In the genomic region with DNA sequence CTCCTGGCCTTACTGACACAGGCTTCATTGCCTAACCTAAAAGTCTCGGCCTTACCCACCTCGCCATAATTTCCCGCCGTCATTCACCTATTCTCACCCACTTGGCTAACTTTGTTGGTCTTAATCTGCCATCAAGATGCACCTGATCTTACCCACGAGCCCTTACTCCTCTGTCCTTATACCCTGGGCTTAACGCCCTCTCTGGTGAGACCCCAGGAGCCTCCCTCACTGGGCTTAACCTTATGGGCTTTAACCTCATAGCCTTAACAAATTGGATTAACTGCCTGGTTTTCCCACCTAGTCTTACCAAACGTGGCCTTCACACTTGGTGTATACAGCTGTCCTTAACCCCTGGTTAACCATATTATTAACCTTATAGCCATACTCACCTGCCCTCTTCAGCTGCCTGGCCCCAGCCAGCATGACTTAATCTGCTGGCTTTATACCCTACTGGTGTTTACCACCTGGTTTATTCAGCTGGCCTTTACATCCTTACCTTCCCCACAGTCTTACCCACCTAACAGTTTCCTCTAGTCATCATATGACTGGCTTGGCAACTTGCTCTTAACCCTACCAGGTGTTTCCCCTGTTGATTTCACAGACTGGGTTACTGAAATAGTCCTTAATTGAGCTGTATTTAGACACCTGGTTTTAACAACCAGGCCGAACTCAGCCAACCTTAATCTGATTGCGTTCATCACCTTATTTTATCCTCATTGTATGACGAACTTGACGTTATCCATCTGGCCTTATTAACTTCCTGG, we compare ENCODE assay signal across 26 cellular contexts.
"Had no signal": no experiment of that assay in that cellular context is flagged by ENCODE, and none has a peak within 500 bp of the region (broad histone marks: within the 10 kb centered on the region; RNA-seq: fewer than 3 reads in every experiment).

No MANE protein-coding gene starts in this region.

- H3K4me1 ChIP-seq: left lung, neural progenitor cell, sigmoid colon, vagina had no signal

- H2AFZ ChIP-seq: neural progenitor cell had no signal

- H3K9me3 ChIP-seq: sigmoid colon, thoracic aorta, vagina had no signal

- H3K9ac ChIP-seq: neural progenitor cell had no signal

- H3K27ac ChIP-seq: left lung, neural progenitor cell, sigmoid colon, thoracic aorta, vagina, VCaP had no signal

- H3K4me2 ChIP-seq: neural progenitor cell, smooth muscle cell had no signal

- H3K4me1 Mint-ChIP-seq: activated naive CD4-positive, alpha-beta T cell treated with anti-CD3 and anti-CD28 coated beads, Interleukin-2, amount 50 U/mL, for 24 hours; brain; naive thymus-derived CD8-positive, alpha-beta T cell; neural progenitor cell had no signal

- H3K36me3 ChIP-seq: left lung, neural progenitor cell, sigmoid colon, thoracic aorta, vagina had no signal

- H3K4me3 ChIP-seq: left lung, neural progenitor cell, sigmoid colon, smooth muscle cell, thoracic aorta, vagina had no signal

- H3K4me3 Mint-ChIP-seq: activated CD8-positive, alpha-beta T cell treated with anti-CD3 and anti-CD28 coated beads, Interleukin-2, amount 10 ng/mL, durations not matched to agents 7 days and 5 days; activated naive CD4-positive, alpha-beta T cell treated with anti-CD3 and anti-CD28 coated beads, Interleukin-2, amount 50 U/mL, for 24 hours; brain; dendritic cell treated with granulocyte-macrophage colony-stimulating factor and Interleukin-4, amounts not matched to agents 40 ng/mL and 50 ng/mL, for 4 days; naive thymus-derived CD8-positive, alpha-beta T cell; neural progenitor cell; type B pancreatic cell had no signal

- ATAC-seq: activated CD4-positive, CD25-positive, alpha-beta regulatory T cell treated with anti-CD3 and anti-CD28 coated beads, Interleukin-2, amount 50 U/mL, for 24 hours; activated CD8-positive, alpha-beta T cell treated with anti-CD3 and anti-CD28 coated beads, Interleukin-2, amount 10 ng/mL, durations not matched to agents 7 days and 5 days; left lung had no signal

- DNase-seq: activated CD4-positive, alpha-beta T cell treated with anti-CD3 and anti-CD28 coated beads, Interleukin-2, amount 50 U/mL, for 1 hour; activated CD8-positive, alpha-beta T cell treated with anti-CD3 and anti-CD28 coated beads, Interleukin-2, amount 10 ng/mL, durations not matched to agents 7 days and 5 days; activated gamma-delta T cell treated with Interleukin-2 at 50 U/mL for 16 hours; activated T-cell treated with anti-CD3 and anti-CD28 coated beads, Interleukin-2, amount 50 U/mL, for 1 hour; aorta; effector CD8-positive, alpha-beta T cell; erythroblast; hippocampal formation; kidney glomerular epithelial cell; left lung; naive thymus-derived CD8-positive, alpha-beta T cell; retina; sigmoid colon; stimulated activated CD4-positive, alpha-beta T cell treated with anti-CD3 and anti-CD28 coated beads, Interleukin-4, amount 100 ng/mL, for 24 hours; stimulated activated naive CD4-positive, alpha-beta T cell treated with Interleukin-2 at 50 U/mL for 16 hours had no signal

- H3K27ac Mint-ChIP-seq: activated CD8-positive, alpha-beta T cell treated with anti-CD3 and anti-CD28 coated beads, Interleukin-2, amount 10 ng/mL, durations not matched to agents 7 days and 5 days; activated naive CD4-positive, alpha-beta T cell treated with anti-CD3 and anti-CD28 coated beads, Interleukin-2, amount 50 U/mL, for 24 hours; brain; dendritic cell treated with granulocyte-macrophage colony-stimulating factor and Interleukin-4, amounts not matched to agents 40 ng/mL and 50 ng/mL, for 4 days; naive thymus-derived CD8-positive, alpha-beta T cell; neural progenitor cell; progenitor cell of endocrine pancreas; type B pancreatic cell had no signal

- H3K27me3 ChIP-seq: left lung, neural progenitor cell, sigmoid colon, vagina had no signal

- H3K36me3 Mint-ChIP-seq: activated naive CD4-positive, alpha-beta T cell treated with anti-CD3 and anti-CD28 coated beads, Interleukin-2, amount 50 U/mL, for 24 hours; brain; naive thymus-derived CD8-positive, alpha-beta T cell; neural progenitor cell; type B pancreatic cell had no signal

- H3K27me3 Mint-ChIP-seq: activated naive CD4-positive, alpha-beta T cell treated with anti-CD3 and anti-CD28 coated beads, Interleukin-2, amount 50 U/mL, for 24 hours; dendritic cell treated with granulocyte-macrophage colony-stimulating factor and Interleukin-4, amounts not matched to agents 40 ng/mL and 50 ng/mL, for 4 days; naive thymus-derived CD8-positive, alpha-beta T cell; progenitor cell of endocrine pancreas; type B pancreatic cell had no signal

- H3K9me3 Mint-ChIP-seq: activated naive CD4-positive, alpha-beta T cell treated with anti-CD3 and anti-CD28 coated beads, Interleukin-2, amount 50 U/mL, for 24 hours; dendritic cell treated with granulocyte-macrophage colony-stimulating factor and Interleukin-4, amounts not matched to agents 40 ng/mL and 50 ng/mL, for 4 days; neural progenitor cell; type B pancreatic cell had no signal
